1 cellular context compared by ENCODE assay signal in the genomic region with DNA sequence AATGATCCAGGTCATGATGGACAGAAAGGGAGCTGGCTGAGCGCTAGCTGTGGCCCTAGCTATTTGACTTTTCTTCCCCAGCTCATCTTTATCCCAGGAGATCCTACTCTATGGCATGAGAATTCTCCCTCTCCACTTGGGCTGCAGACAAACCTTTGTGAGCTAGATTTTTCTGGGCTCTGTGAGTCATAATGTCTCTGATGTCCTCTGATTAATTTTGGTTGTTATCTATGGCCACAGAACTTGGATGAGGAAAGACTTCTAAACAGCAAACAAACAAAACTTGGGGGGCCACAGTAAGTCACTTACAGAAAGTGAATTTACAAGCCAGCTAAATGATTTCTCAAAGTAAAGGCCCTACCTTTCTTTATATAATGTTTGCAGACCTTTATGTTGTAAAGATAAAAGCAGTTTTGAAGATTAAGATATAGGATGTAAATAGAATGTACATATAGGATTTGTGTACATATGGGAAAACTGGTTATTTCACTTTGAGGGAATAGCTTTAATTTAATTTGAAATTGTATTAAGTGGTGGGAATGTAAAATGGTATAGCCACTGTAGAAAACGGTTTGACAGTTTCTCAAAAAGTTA.
TF ChIP-seq lines count a peak whose summit lies in the region.

No MANE protein-coding gene starts in this region.

TF ChIP-seq in A549, 52 proteins besides CTCF, POLR2A, EP300 and RAD21 (continued from another document):
- TF ChIP-seq, protein P1, sequence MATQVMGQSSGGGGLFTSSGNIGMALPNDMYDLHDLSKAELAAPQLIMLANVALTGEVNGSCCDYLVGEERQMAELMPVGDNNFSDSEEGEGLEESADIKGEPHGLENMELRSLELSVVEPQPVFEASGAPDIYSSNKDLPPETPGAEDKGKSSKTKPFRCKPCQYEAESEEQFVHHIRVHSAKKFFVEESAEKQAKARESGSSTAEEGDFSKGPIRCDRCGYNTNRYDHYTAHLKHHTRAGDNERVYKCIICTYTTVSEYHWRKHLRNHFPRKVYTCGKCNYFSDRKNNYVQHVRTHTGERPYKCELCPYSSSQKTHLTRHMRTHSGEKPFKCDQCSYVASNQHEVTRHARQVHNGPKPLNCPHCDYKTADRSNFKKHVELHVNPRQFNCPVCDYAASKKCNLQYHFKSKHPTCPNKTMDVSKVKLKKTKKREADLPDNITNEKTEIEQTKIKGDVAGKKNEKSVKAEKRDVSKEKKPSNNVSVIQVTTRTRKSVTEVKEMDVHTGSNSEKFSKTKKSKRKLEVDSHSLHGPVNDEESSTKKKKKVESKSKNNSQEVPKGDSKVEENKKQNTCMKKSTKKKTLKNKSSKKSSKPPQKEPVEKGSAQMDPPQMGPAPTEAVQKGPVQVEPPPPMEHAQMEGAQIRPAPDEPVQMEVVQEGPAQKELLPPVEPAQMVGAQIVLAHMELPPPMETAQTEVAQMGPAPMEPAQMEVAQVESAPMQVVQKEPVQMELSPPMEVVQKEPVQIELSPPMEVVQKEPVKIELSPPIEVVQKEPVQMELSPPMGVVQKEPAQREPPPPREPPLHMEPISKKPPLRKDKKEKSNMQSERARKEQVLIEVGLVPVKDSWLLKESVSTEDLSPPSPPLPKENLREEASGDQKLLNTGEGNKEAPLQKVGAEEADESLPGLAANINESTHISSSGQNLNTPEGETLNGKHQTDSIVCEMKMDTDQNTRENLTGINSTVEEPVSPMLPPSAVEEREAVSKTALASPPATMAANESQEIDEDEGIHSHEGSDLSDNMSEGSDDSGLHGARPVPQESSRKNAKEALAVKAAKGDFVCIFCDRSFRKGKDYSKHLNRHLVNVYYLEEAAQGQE (IDR thresholded peaks at IDR 0.05) = no peak
TF ChIP-seq in A549: peak in this region for 1.
